ENCODE assay signal across 14 cellular contexts in the genomic region with DNA sequence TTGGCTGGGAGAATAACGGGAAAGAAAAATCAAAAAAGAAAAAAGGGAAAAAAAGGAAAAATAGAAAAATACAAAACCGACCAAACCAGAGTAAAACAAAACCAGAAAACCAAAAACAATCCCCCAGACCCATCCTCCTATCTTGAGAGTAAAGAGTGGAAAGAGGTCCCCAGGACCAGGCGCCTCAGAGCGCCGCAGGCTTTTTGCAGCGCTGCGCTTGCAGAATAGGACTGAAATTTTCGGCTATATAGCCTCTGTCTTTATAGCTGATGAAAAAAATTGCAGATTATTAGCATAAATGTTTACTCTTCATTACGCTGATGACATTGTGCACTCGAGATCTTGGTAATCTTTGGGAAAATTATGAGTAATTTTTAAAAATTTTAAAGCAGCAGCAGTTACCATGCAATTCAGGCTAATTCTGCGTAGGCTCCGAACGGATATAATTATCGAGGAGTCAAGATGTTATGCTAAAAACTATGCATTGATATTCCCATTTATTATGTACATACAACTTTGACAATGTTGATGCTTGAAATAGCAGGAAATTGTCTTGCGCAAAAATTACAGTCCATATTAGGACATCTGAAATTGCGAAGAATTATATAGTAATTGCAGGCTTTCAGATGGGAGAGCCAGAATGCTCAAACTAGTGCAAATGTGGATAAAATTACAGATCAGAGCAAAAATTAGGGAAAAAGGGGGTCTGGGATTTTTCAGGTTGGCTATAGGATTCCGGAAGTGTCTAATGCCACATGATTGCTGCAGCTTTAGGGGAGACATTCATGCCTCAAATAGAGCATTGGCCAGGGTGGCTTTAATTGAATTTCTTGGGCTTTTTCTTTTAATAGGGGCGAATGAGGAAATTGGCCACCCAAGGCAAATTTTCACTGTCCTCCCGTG. TPM values are rescaled to one million over a fixed set of nuclear protein-coding genes. Genes with fewer than 3 reads are reported as not detected.
DNase-seq lines count a peak whose midpoint lies in the region; ATAC-seq and TF ChIP-seq lines count a peak whose summit lies in the region.
"Had no signal": no experiment of that assay in that cellular context is flagged by ENCODE, and none has a peak within 500 bp of the region (broad histone marks: within the 10 kb centered on the region; RNA-seq: fewer than 3 reads in every experiment).

No MANE protein-coding gene starts in this region.

- POLR2A ChIA-PET in CD8-positive, alpha-beta memory T cell (lab: Charles Lee): no interaction called here
- POLR2A ChIA-PET in PC-3 (lab: Charles Lee; ENCODE audit: unreplicated experiment): no interaction called here

- H3K27ac ChIP-seq in CD8-positive, alpha-beta memory T cell (ENCODE audit: low read depth, low read length): no peak overlapping the region
- no peak overlapping the region for H3K27ac ChIP-seq in PC-3 (ENCODE audit: low read length)
- H3K27ac ChIP-seq: lower lobe of right lung, tibial artery had no signal

- ATAC-seq in PC-3: no peak
- no peak for ATAC-seq in HG03095 (IDR thresholded peaks at IDR 0.05; ENCODE audit: unreplicated experiment)
- no peak for ATAC-seq in HG03045 (IDR thresholded peaks at IDR 0.05; ENCODE audit: unreplicated experiment)

- no peaks in the 10 kb centered on the region for H3K79me2 ChIP-seq in PC-3 (ENCODE audit: low read length)

- CTCF ChIA-PET in CD8-positive, alpha-beta memory T cell (lab: Charles Lee): interaction anchor here (1.2 to 3.5 kb wide), 2 partner anchors 9 to 11 kb away, joined by 4 to 14 read pairs; a partner anchor contains a TSS
- CTCF ChIA-PET in PC-3 (lab: Charles Lee): no interaction called here

- H3K4me2 ChIP-seq in PC-3 (ENCODE audit: low read length): peak overlapping the region; percentile 100

- peaks cover 97% of the 10 kb centered on the region for H3K27me3 ChIP-seq in CD8-positive, alpha-beta memory T cell (ENCODE audit: insufficient read depth, low read length, poor library complexity, severe bottlenecking)
- no peaks in the 10 kb centered on the region for H3K27me3 ChIP-seq in PC-3 (ENCODE audit: low read length)

- TF ChIP-seq CTCF in PC-3 (conservative IDR thresholded peaks at IDR 0.05; ENCODE audit: low read depth, low read length): no peak

- peaks cover 0 to 21% (median 10%) of the 10 kb centered on the region in 5 donors for H3K9me3 Mint-ChIP-seq in CD8-positive, alpha-beta memory T cell

- H4K20me1 ChIP-seq in PC-3 (ENCODE audit: low read length): no peaks in the 10 kb centered on the region

- peaks cover 41% of the 10 kb centered on the region for H3K4me1 ChIP-seq in CD8-positive, alpha-beta memory T cell (ENCODE audit: insufficient read depth, low read length)
- peaks cover 21% of the 10 kb centered on the region for H3K4me1 ChIP-seq in PC-3 (ENCODE audit: insufficient read depth, low read length)

- H3K27ac Mint-ChIP-seq in CD8-positive, alpha-beta memory T cell: peak overlapping the region in 4 of 8 donors; percentile 21 to 81 (median 62)

- no TSS peak for BruUV-seq in PC-3 (replicated peaks; lab: Mats Ljungman, UMichigan)

- peaks cover 0 to 3% (median 1%) of the 10 kb centered on the region in 3 donors for H3K36me3 Mint-ChIP-seq in CD8-positive, alpha-beta memory T cell

- peaks cover 84 to 88% of the 10 kb centered on the region in 2 donors for H3K27me3 Mint-ChIP-seq in CD8-positive, alpha-beta memory T cell

- H3K9me3 ChIP-seq in CD8-positive, alpha-beta memory T cell (ENCODE audit: low read length): no peaks in the 10 kb centered on the region
- H3K9me3 ChIP-seq in PC-3 (ENCODE audit: low read length): no peaks in the 10 kb centered on the region
- H3K9me3 ChIP-seq: lower lobe of right lung, tibial artery had no signal

- H3K4me3 Mint-ChIP-seq in CD8-positive, alpha-beta memory T cell: peak overlapping the region; percentile 8 to 82 (median 61)

- no peaks in the 10 kb centered on the region for H3K9me2 ChIP-seq in PC-3 (replicated peaks; ENCODE audit: low read length)

- H3K4me1 Mint-ChIP-seq in CD8-positive, alpha-beta memory T cell: peaks cover 29 to 40% (median 37%) of the 10 kb centered on the region in 3 donors

- H3K36me3 ChIP-seq in CD8-positive, alpha-beta memory T cell (ENCODE audit: insufficient read depth, low read length): no peaks in the 10 kb centered on the region
- H3K36me3 ChIP-seq in PC-3 (ENCODE audit: low read depth, low read length): no peaks in the 10 kb centered on the region
- H3K36me3 ChIP-seq: lower lobe of right lung, tibial artery had no signal

- H3F3A ChIP-seq in PC-3 (ENCODE audit: low read length, unreplicated experiment): peaks cover 9% of the 10 kb centered on the region

- peak overlapping the region; percentile 56 for H2AFZ ChIP-seq in PC-3 (ENCODE audit: low read length)

- no peak overlapping the region for H3K9ac ChIP-seq in PC-3 (ENCODE audit: low read length)

- DNase-seq in 8988T: peak; percentile 30
- DNase-seq in CD8-positive, alpha-beta memory T cell: no peak
- DNase-seq in PC-3: no peak
- DNase-seq in fibroblast of peridontal ligament (ENCODE audit: extremely low read depth): peak; percentile 79
- DNase-seq in NOMO-1 (lab: John Stamatoyannopoulos, UW; ENCODE audit: unreplicated experiment in 2 of 2): no peak
- no peak for DNase-seq in activated T-cell treated with anti-CD3 and anti-CD28 coated beads, Interleukin-2, amount 50 U/mL, for 48 hours
- DNase-seq: activated effector memory CD4-positive, alpha-beta T cell treated with anti-CD3 and anti-CD28 coated beads, Interleukin-2, amount 50 U/mL, for 16 hours; GF-D8; NCI-H1417; tibial artery had no signal

- intact Hi-C loops in PC-3 (cut with micrococcal nuclease): loop anchor here (1.0 to 2.0 kb wide), 3 partner anchors 8 to 93 kb away; a partner anchor contains a TSS

- no peak overlapping the region for H3K4me3 ChIP-seq in CD8-positive, alpha-beta memory T cell (ENCODE audit: low read length)
- H3K4me3 ChIP-seq in PC-3 (ENCODE audit: low read length): peak overlapping the region; percentile 97; the same call in 1 of the 2 replicates

RNA-seq across cellular contexts. Expression of a gene that starts 8.4 kb away (rescaled TPM):
- not detected for total RNA-seq in CD8-positive, alpha-beta memory T cell
- not detected for polyA plus RNA-seq in CD8-positive, alpha-beta memory T cell
- total RNA-seq in PC-3 (2014; rRNA removed): 7.6 and 13.2 TPM in 2 replicates
- total RNA-seq: epithelial cell of proximal tubule, lower lobe of right lung had no signal

RNA-seq across cellular contexts. Expression of a gene that starts 9.0 kb away (rescaled TPM):
- under 1 TPM in 1 of 2 experiments, not detected in 1; 0.16 TPM for total RNA-seq in CD8-positive, alpha-beta memory T cell
- polyA plus RNA-seq in CD8-positive, alpha-beta memory T cell: not detected
- 0.29 and 1.4 TPM in 2 replicates for total RNA-seq in PC-3 (2014; rRNA removed)
- total RNA-seq: lower lobe of right lung had no signal

Comparison
In these comparisons a context has a peak if more than half of its experiments do, and no peak if none do; other contexts are left out.
1. DNase-seq: peak in 8988T (single experiment) and fibroblast of peridontal ligament (single experiment); none in CD8-positive, alpha-beta memory T cell (0 of 5), PC-3 (single experiment), NOMO-1 (0 of 2) and activated T-cell treated with anti-CD3 and anti-CD28 coated beads, Interleukin-2, amount 50 U/mL, for 48 hours (0 of 2).